ENCODE assay signal across 9 cellular contexts in genomic region chr3:169145551-169145950, GRCh38.
DNase-seq lines count a peak whose midpoint lies in the region; ATAC-seq and TF ChIP-seq lines count a peak whose summit lies in the region.
"Had no signal": no experiment of that assay in that cellular context is flagged by ENCODE, and none has a peak within 500 bp of the region (broad histone marks: within the 10 kb centered on the region; RNA-seq: fewer than 3 reads in every experiment).

No MANE protein-coding gene starts in this region.

- no peak for ATAC-seq in GM21529 (IDR thresholded peaks at IDR 0.05; ENCODE audit: unreplicated experiment)
- no peak for ATAC-seq in GM19395 (IDR thresholded peaks at IDR 0.05; ENCODE audit: unreplicated experiment)

- intact Hi-C loops in esophagus squamous epithelium (cut with DNase I): loop anchor here (5.0 kb wide), 1 partner anchor 517 kb away; the partner anchor contains the start of gene MECOM
- intact Hi-C loops in ovary (cut with DNase I): loop anchor here in 3 of 4 donors (5.0 to 10.0 kb wide), 3 partner anchors 519 to 602 kb away; partner anchors contain the start of gene MECOM (in 1 of the 3)

- CTCF ChIA-PET in CD8-positive, alpha-beta memory T cell (lab: Charles Lee): no interaction called here

- H3K27ac ChIP-seq in CD8-positive, alpha-beta memory T cell (ENCODE audit: low read depth, low read length): peak overlapping the region; percentile 9
- peak overlapping the region; percentile 60; the same call in 1 of the 2 replicates for H3K27ac ChIP-seq in SJCRH30
- peak overlapping the region; percentile 6 to 91 (median 86) for H3K27ac ChIP-seq in esophagus squamous epithelium
- H3K27ac ChIP-seq in ovary: no peak overlapping the region

- peaks cover 12% of the 10 kb centered on the region for H3K4me1 ChIP-seq in CD8-positive, alpha-beta memory T cell (ENCODE audit: insufficient read depth, low read length)
- H3K4me1 ChIP-seq in SJCRH30 (peaks cover 12% of the 10 kb centered on the region), esophagus squamous epithelium (peaks cover 0 to 64% (median 17%) of the 10 kb centered on the region in 3 donors), ovary (ENCODE audit: insufficient read depth) (peaks cover 3% of the 10 kb centered on the region)

- no peaks in the 10 kb centered on the region for H3K36me3 ChIP-seq in CD8-positive, alpha-beta memory T cell (ENCODE audit: insufficient read depth, low read length)
- H3K36me3 ChIP-seq in SJCRH30 (peaks cover 6% of the 10 kb centered on the region), esophagus squamous epithelium (no peaks in the 10 kb centered on the region), ovary (no peaks in the 10 kb centered on the region)

- TF ChIP-seq POLR2A in esophagus squamous epithelium (IDR thresholded peaks at IDR 0.05): no peak
- TF ChIP-seq POLR2A in ovary (IDR thresholded peaks at IDR 0.05): no peak

- peak overlapping the region in 1 of 7 donors; percentile 65 for H3K4me3 Mint-ChIP-seq in CD8-positive, alpha-beta memory T cell

- no peak for TF ChIP-seq EP300 in ovary (IDR thresholded peaks at IDR 0.05)

- no peak for DNase-seq in CD8-positive, alpha-beta memory T cell
- DNase-seq in SJCRH30 (peak in 1 of 2 experiments; percentile 10), esophagus squamous epithelium (lab: John Stamatoyannopoulos, UW) (no peak), ovary (no peak), iPS-NIHi11 (ENCODE audit: low spot score) (no peak)
- no peak for DNase-seq in activated effector memory CD4-positive, alpha-beta T cell treated with anti-CD3 and anti-CD28 coated beads, Interleukin-2, amount 50 U/mL, for 16 hours
- DNase-seq: naive thymus-derived CD4-positive, alpha-beta T cell had no signal

- H3K27ac Mint-ChIP-seq in CD8-positive, alpha-beta memory T cell: no peak overlapping the region

- POLR2A ChIA-PET in CD8-positive, alpha-beta memory T cell (lab: Charles Lee): no interaction called here

- no peak overlapping the region for H3K4me3 ChIP-seq in CD8-positive, alpha-beta memory T cell (ENCODE audit: low read length)
- H3K4me3 ChIP-seq in SJCRH30: peak overlapping the region; percentile 88
- peak overlapping the region; percentile 44 to 69 (median 60) for H3K4me3 ChIP-seq in esophagus squamous epithelium
- H3K4me3 ChIP-seq in ovary: peak overlapping the region; percentile 37

- H3K4me1 Mint-ChIP-seq in CD8-positive, alpha-beta memory T cell: peaks cover 16 to 32% (median 25%) of the 10 kb centered on the region in 3 donors

- H3K36me3 Mint-ChIP-seq in CD8-positive, alpha-beta memory T cell: peaks cover 0 to 3% (median 0%) of the 10 kb centered on the region in 3 donors

- WGBS in esophagus squamous epithelium, 2 donors: 12 to 17% methylated on average over 3 of the region's 3 CpGs
- 16 to 19% (median 16%) methylated on average over 3 of the region's 3 CpGs for WGBS in ovary, 3 donors

- peaks cover 0 to 12% (median 6%) of the 10 kb centered on the region in 5 donors for H3K9me3 Mint-ChIP-seq in CD8-positive, alpha-beta memory T cell

- TF ChIP-seq CTCF in esophagus squamous epithelium (IDR thresholded peaks at IDR 0.05) (no peak), ovary (IDR thresholded peaks at IDR 0.05) (no peak)

- H3K27me3 Mint-ChIP-seq in CD8-positive, alpha-beta memory T cell: peaks cover 34 to 75% of the 10 kb centered on the region in 2 donors

- H3K27me3 ChIP-seq in CD8-positive, alpha-beta memory T cell (ENCODE audit: insufficient read depth, low read length, poor library complexity, severe bottlenecking): peaks cover 18% of the 10 kb centered on the region
- H3K27me3 ChIP-seq in SJCRH30 (no peaks in the 10 kb centered on the region), esophagus squamous epithelium (peaks cover 0 to 48% (median 4%) of the 10 kb centered on the region in 4 donors), ovary (no peaks in the 10 kb centered on the region)

- H3K9me3 ChIP-seq in CD8-positive, alpha-beta memory T cell (ENCODE audit: low read length): no peaks in the 10 kb centered on the region
- H3K9me3 ChIP-seq in SJCRH30 (replicated peaks) (no peaks in the 10 kb centered on the region), esophagus squamous epithelium (no peaks in the 10 kb centered on the region), ovary (peaks cover 0 to 3% of the 10 kb centered on the region in 2 donors)

Comparison
In these comparisons a context has a peak if more than half of its experiments do, and no peak if none do; other contexts are left out.
1. H3K27ac ChIP-seq: peak in CD8-positive, alpha-beta memory T cell (single experiment), SJCRH30 (single experiment) and esophagus squamous epithelium (4 of 4); none in ovary (0 of 2).